In genomic region chr2:6826081-6826913, GRCh38 we compare ENCODE assay signal across 8 cellular contexts. TPM values are rescaled to one million over a fixed set of nuclear protein-coding genes. Genes with fewer than 3 reads are reported as not detected.
DNase-seq lines count a peak whose midpoint lies in the region; ATAC-seq and TF ChIP-seq lines count a peak whose summit lies in the region.

No MANE protein-coding gene starts in this region.

- TF ChIP-seq CTCF in AG09319 (IDR thresholded peaks at IDR 0.05; ENCODE audit: low read depth, low read length), result peak; percentile 21
- TF ChIP-seq CTCF in fibroblast of mammary gland (conservative IDR thresholded peaks at IDR 0.05; ENCODE audit: control insufficient read depth, insufficient read depth, low read depth, low read length), result peak; percentile 75

- DNase-seq in AG09319 (ENCODE audit: extremely low read depth, low read depth) (no peak), NCI-H345 treated with DMSO at 0.1 percent for 48 hours (lab: John Stamatoyannopoulos, UW; ENCODE audit: unreplicated experiment) (peak; percentile 28), fibroblast of mammary gland (ENCODE audit: low read depth) (peak; percentile 95), pulmonary artery endothelial cell (ENCODE audit: low read depth, low spot score) (peak; percentile 54), DMS114 treated with DMSO at 0.1 percent for 48 hours (lab: John Stamatoyannopoulos, UW; ENCODE audit: unreplicated experiment) (no peak)
- peak; percentile 6 to 19 for DNase-seq in activated CD8-positive, alpha-beta memory T cell treated with anti-CD3 and anti-CD28 coated beads for 1 hour (ENCODE audit: extremely low read depth in 1 of 2, low read depth in 1 of 2)

- ATAC-seq in GM18511 (IDR thresholded peaks at IDR 0.05; ENCODE audit: unreplicated experiment), result peak; percentile 95
- peak; percentile 87 for ATAC-seq in HG02943 (IDR thresholded peaks at IDR 0.05; ENCODE audit: low read depth, unreplicated experiment)

- H3K4me3 ChIP-seq in fibroblast of mammary gland (ENCODE audit: control insufficient read depth, low read depth, low read length), result no peak overlapping the region

RNA-seq across cellular contexts. Expression of gene CMPK2, which starts 39.4 kb away (rescaled TPM):
- total RNA-seq in pulmonary artery endothelial cell, result 0.39 and 0.92 TPM in 2 replicates

RNA-seq across cellular contexts. Expression of gene RSAD2, which starts 51.3 kb away (rescaled TPM):
- 0.63 and 0.66 TPM in 2 replicates for total RNA-seq in pulmonary artery endothelial cell

Comparison
In these comparisons a context has a peak if more than half of its experiments do, and no peak if none do; other contexts are left out.
1. DNase-seq: peak in NCI-H345 treated with DMSO at 0.1 percent for 48 hours (single experiment), activated CD8-positive, alpha-beta memory T cell treated with anti-CD3 and anti-CD28 coated beads for 1 hour (2 of 2), fibroblast of mammary gland (single experiment) and pulmonary artery endothelial cell (single experiment); none in AG09319 (single experiment) and DMS114 treated with DMSO at 0.1 percent for 48 hours (single experiment).